1 cellular context compared by ENCODE assay signal in genomic region chr1:63124666-63125191, GRCh38.
TF ChIP-seq lines count a peak whose summit lies in the region.

No MANE protein-coding gene starts in this region.

TF ChIP-seq in GM12878, 131 proteins besides CTCF, POLR2A, EP300 and RAD21 (continued from another document and continues in another):
- TF ChIP-seq HDAC6 (IDR thresholded peaks at IDR 0.05; ENCODE audit: unreplicated experiment) (no peak), HSF1 (IDR thresholded peaks at IDR 0.05; ENCODE audit: low read depth, low read length) (no peak), SUPT20H (IDR thresholded peaks at IDR 0.05; ENCODE audit: borderline replicate concordance, control insufficient read depth, low read depth, low read length) (no peak), NR2C1 (IDR thresholded peaks at IDR 0.05) (no peak), PRDM15 (CRISPR knock-in tag; IDR thresholded peaks at IDR 0.05) (no peak), ETV6 (conservative IDR thresholded peaks at IDR 0.05 in 1 of 2, IDR thresholded peaks at IDR 0.05 in 1 of 2; ENCODE audit: borderline replicate concordance in 1 of 2, low read depth in 1 of 2) (no peak), SMC3 (IDR thresholded peaks at IDR 0.05; ENCODE audit: borderline replicate concordance, low read length) (no peak), SREBF1 (IDR thresholded peaks at IDR 0.05; ENCODE audit: low read length) (no peak), IKZF2 (IDR thresholded peaks at IDR 0.05) (0 out of 4 replicates have a peak, but pooled peaks of 1 of the 2 experiments have one; percentile 23), POU2F2 (IDR thresholded peaks at IDR 0.05; ENCODE audit: borderline replicate concordance, low read depth, low read length) (no peak), BCL11A (IDR thresholded peaks at IDR 0.05; ENCODE audit: low read depth, low read length) (0 out of 2 replicates have a peak, but pooled peaks have one; percentile 27), CBX3 (IDR thresholded peaks at IDR 0.05; ENCODE audit: borderline replicate concordance, low read depth) (no peak), NKRF (conservative IDR thresholded peaks at IDR 0.05) (no peak), FOXK2 (IDR thresholded peaks at IDR 0.05) (no peak), NFIC (IDR thresholded peaks at IDR 0.05; ENCODE audit: low read depth, low read length) (peak; percentile 61; the same call in 1 of the 2 replicates), SMAD5 (IDR thresholded peaks at IDR 0.05; ENCODE audit: low read depth) (no peak), RELB (IDR thresholded peaks at IDR 0.05; ENCODE audit: low read depth) (peak; percentile 14; the same call in 1 of the 2 replicates), E2F8 (IDR thresholded peaks at IDR 0.05; ENCODE audit: low read depth, partially characterized antibody) (no peak), RAD51 (IDR thresholded peaks at IDR 0.05) (no peak), IKZF1 (conservative IDR thresholded peaks at IDR 0.05) (no peak), SIX5 (IDR thresholded peaks at IDR 0.05; ENCODE audit: low read depth, low read length, severe bottlenecking) (no peak), SIN3A (IDR thresholded peaks at IDR 0.05; ENCODE audit: low read depth, low read length) (no peak), CHD2 (IDR thresholded peaks at IDR 0.05; ENCODE audit: borderline replicate concordance, low read depth, low read length) (no peak), CREB1 (IDR thresholded peaks at IDR 0.05; ENCODE audit: low read depth) (no peak), SKIL (IDR thresholded peaks at IDR 0.05; ENCODE audit: low read depth, poor library complexity, severe bottlenecking) (peak; percentile 19), HDGF (IDR thresholded peaks at IDR 0.05) (no peak), CREM (IDR thresholded peaks at IDR 0.05; ENCODE audit: low read depth) (peak; percentile 27; the same call in 1 of the 2 replicates), SREBF2 (IDR thresholded peaks at IDR 0.05; ENCODE audit: low read length) (no peak), MEF2A (IDR thresholded peaks at IDR 0.05; ENCODE audit: insufficient read depth, low read depth, low read length) (no peak), FOXM1 (IDR thresholded peaks at IDR 0.05; ENCODE audit: low read depth, low read length) (peak; percentile 61; the same call in 1 of the 2 replicates), EGR1 (IDR thresholded peaks at IDR 0.05; ENCODE audit: borderline replicate concordance in 1 of 2, low read depth in 2 of 2, low read length in 2 of 2) (no peak), JUND (IDR thresholded peaks at IDR 0.05; ENCODE audit: low read depth, low read length) (no peak; the same call in 1 of the 2 replicates), DPF2 (IDR thresholded peaks at IDR 0.05) (peak; percentile 54), TBL1XR1 (IDR thresholded peaks at IDR 0.05; ENCODE audit: low read depth, low read length) (no peak), MLLT1 (IDR thresholded peaks at IDR 0.05) (no peak), BHLHE40 (IDR thresholded peaks at IDR 0.05; ENCODE audit: borderline replicate concordance in 1 of 2, low read depth in 2 of 2, low read length in 1 of 2) (no peak), PBX3 (IDR thresholded peaks at IDR 0.05; ENCODE audit: insufficient replicate concordance, low read depth, low read length) (no peak), NR2C2 (IDR thresholded peaks at IDR 0.05; ENCODE audit: borderline replicate concordance, control insufficient read depth, insufficient read length, low read depth) (no peak), CEBPZ (IDR thresholded peaks at IDR 0.05; ENCODE audit: low read depth, low read length) (no peak), NRF1 (conservative IDR thresholded peaks at IDR 0.05; ENCODE audit: low read depth, low read length) (no peak), ZBED1 (IDR thresholded peaks at IDR 0.05; ENCODE audit: borderline replicate concordance) (no peak)
